Comparison of ENCODE assay signal across 1 cellular context in genomic region chr19:42037649-42038048, GRCh38.
TF ChIP-seq lines count a peak whose summit lies in the region.

No MANE protein-coding gene starts in this region.

TF ChIP-seq in IMR-90, 13 proteins besides CTCF, POLR2A, EP300 and RAD21:
- TF ChIP-seq FOS (IDR thresholded peaks at IDR 0.05; ENCODE audit: low read depth, low read length): no peak
- no peak for TF ChIP-seq RCOR1 (IDR thresholded peaks at IDR 0.05; ENCODE audit: insufficient replicate concordance, low read length)
- TF ChIP-seq CEBPB (IDR thresholded peaks at IDR 0.05; ENCODE audit: low read depth, low read length): no peak
- no peak for TF ChIP-seq SMC3 (IDR thresholded peaks at IDR 0.05; ENCODE audit: low read depth, low read length)
- TF ChIP-seq CHD1 (IDR thresholded peaks at IDR 0.05; ENCODE audit: low read depth, low read length): no peak
- no peak for TF ChIP-seq USF2 (IDR thresholded peaks at IDR 0.05; ENCODE audit: low read depth, low read length)
- no peak for TF ChIP-seq RFX5 (IDR thresholded peaks at IDR 0.05; ENCODE audit: low read depth, low read length)
- no peak for TF ChIP-seq MAFK (IDR thresholded peaks at IDR 0.05; ENCODE audit: low read depth, low read length)
- no peak for TF ChIP-seq MXI1 (IDR thresholded peaks at IDR 0.05; ENCODE audit: borderline replicate concordance, low read depth, low read length)
- TF ChIP-seq ELK1 (IDR thresholded peaks at IDR 0.05; ENCODE audit: borderline replicate concordance, low read depth, low read length): no peak
- TF ChIP-seq NFE2L2 (IDR thresholded peaks at IDR 0.05; ENCODE audit: low read depth, low read length): no peak
- no peak for TF ChIP-seq BHLHE40 (IDR thresholded peaks at IDR 0.05; ENCODE audit: low read depth, low read length)
- no peak for TF ChIP-seq MAZ (IDR thresholded peaks at IDR 0.05; ENCODE audit: borderline replicate concordance, low read depth, low read length)
